In the genomic region with DNA sequence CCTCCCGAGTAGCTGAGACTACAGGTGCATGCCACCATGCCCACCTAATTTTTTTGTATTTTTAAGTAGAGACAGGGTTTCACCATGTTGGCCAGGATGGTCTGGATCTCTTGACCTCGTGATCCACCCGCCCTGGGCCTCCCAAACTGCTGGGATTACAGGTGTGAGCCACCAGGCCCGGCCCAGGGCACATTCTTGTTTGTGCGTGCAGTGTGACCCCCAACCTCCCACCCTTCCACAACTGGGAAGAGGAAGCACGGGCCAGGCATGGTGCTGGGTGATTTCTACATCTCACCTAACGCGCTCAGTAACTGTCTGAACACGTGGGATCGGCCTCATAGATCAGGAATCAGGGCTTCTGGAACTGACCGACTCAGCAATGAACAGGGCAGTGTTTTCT, we compare ENCODE assay signal across 22 cellular contexts. TPM values are rescaled to one million over a fixed set of nuclear protein-coding genes. Genes with fewer than 3 reads are reported as not detected.
"Had no signal": no experiment of that assay in that cellular context is flagged by ENCODE, and none has a peak within 500 bp of the region (broad histone marks: within the 10 kb centered on the region; RNA-seq: fewer than 3 reads in every experiment).

No MANE protein-coding gene starts in this region.

- H3K36me3 ChIP-seq: breast epithelium had no signal

- H3K27me3 Mint-ChIP-seq: activated B cell treated with CpG ODN at 0.5 μM for 24 hours; activated CD4-positive, alpha-beta T cell treated with anti-CD3 and anti-CD28 coated beads, Interleukin-2, amount 10 ng/mL, durations not matched to agents 24 days and 14 days; activated naive CD4-positive, alpha-beta T cell treated with anti-CD3 and anti-CD28 coated beads, Interleukin-2, amount 50 U/mL, for 24 hours; T-cell had no signal

- H3K27ac ChIP-seq: breast epithelium had no signal

- DNase-seq: activated B cell treated with CpG ODN at 0.5 μM for 24 hours; activated CD4-positive, alpha-beta T cell treated with anti-CD3 and anti-CD28 coated beads for 1 hour; activated CD4-positive, alpha-beta T cell treated with anti-CD3 and anti-CD28 coated beads, Interleukin-2, amount 10 ng/mL, durations not matched to agents 24 days and 14 days; activated CD4-positive, alpha-beta T cell treated with anti-CD3 and anti-CD28 coated beads, Interleukin-2, amount 50 U/mL, for 48 hours; activated effector memory CD4-positive, alpha-beta T cell treated with Interleukin-2 at 50 U/mL for 16 hours; activated naive CD4-positive, alpha-beta T cell; activated T-cell treated with anti-CD3 and anti-CD28 coated beads, Interleukin-2, amount 50 U/mL, for 1 hour; aorta; caudate nucleus; NCI-H1092; NCI-H1417; NCI-H1694 treated with DMSO at 0.1 percent for 48 hours; NCI-H2081; NCI-H69; SIG-M5; T-cell; T-helper 2 cell; T1000 had no signal

- H3K27ac Mint-ChIP-seq: activated B cell treated with CpG ODN at 0.5 μM for 24 hours; activated CD4-positive, alpha-beta T cell treated with anti-CD3 and anti-CD28 coated beads, Interleukin-2, amount 10 ng/mL, durations not matched to agents 24 days and 14 days; activated T-helper 1 cell treated with anti-CD3 and anti-CD28 coated beads, Interleukin-12 subunit alpha, Interleukin-12 subunit beta, Interleukin-2, Interleukin-4 antibody, amounts not matched to agents 30 ng/mL and 10 ng/mL and 1 ng/mL, durations not matched to agents 14 hours and 24 hours and 36 hours had no signal

- H3K27me3 ChIP-seq: breast epithelium had no signal

- H3K4me3 Mint-ChIP-seq: activated B cell treated with CpG ODN at 0.5 μM for 24 hours; activated CD4-positive, alpha-beta T cell treated with anti-CD3 and anti-CD28 coated beads, Interleukin-2, amount 10 ng/mL, durations not matched to agents 24 days and 14 days; activated naive CD4-positive, alpha-beta T cell treated with anti-CD3 and anti-CD28 coated beads, Interleukin-2, amount 50 U/mL, for 24 hours; activated T-helper 1 cell treated with anti-CD3 and anti-CD28 coated beads, Interleukin-12 subunit alpha, Interleukin-12 subunit beta, Interleukin-2, Interleukin-4 antibody, amounts not matched to agents 30 ng/mL and 10 ng/mL and 1 ng/mL, durations not matched to agents 14 hours and 24 hours and 36 hours; T-cell had no signal

- H3K9me3 Mint-ChIP-seq: activated T-helper 1 cell treated with anti-CD3 and anti-CD28 coated beads, Interleukin-12 subunit alpha, Interleukin-12 subunit beta, Interleukin-2, Interleukin-4 antibody, amounts not matched to agents 30 ng/mL and 10 ng/mL and 1 ng/mL, durations not matched to agents 14 hours and 24 hours and 36 hours had no signal

- ATAC-seq: T-cell had no signal

- H3K4me3 ChIP-seq: breast epithelium had no signal

- H3K4me1 ChIP-seq: breast epithelium had no signal

RNA-seq across cellular contexts. Expression of gene KLHL6, which starts 48.0 kb away (rescaled TPM):
- total RNA-seq: RPMI7951 had no signal
